ENCODE assay signal across 13 cellular contexts in genomic region chr22:45083659-45084305, GRCh38.
DNase-seq lines count a peak whose midpoint lies in the region; ATAC-seq and TF ChIP-seq lines count a peak whose summit lies in the region.
"Had no signal": no experiment of that assay in that cellular context is flagged by ENCODE, and none has a peak within 500 bp of the region (broad histone marks: within the 10 kb centered on the region; RNA-seq: fewer than 3 reads in every experiment).

No MANE protein-coding gene starts in this region.

- H3K27ac Mint-ChIP-seq in MCF 10A (ENCODE audit: low read depth, unreplicated experiment): no peak overlapping the region
- H3K27ac Mint-ChIP-seq: T-helper 1 cell treated with Interleukin-12 subunit alpha and Interleukin-12 subunit beta and Interleukin-4 antibody, amounts not matched to agents 30 μg/mL and 1 μg/mL, for 36 hours had no signal

- no peaks in the 10 kb centered on the region for H3K4me1 Mint-ChIP-seq in MCF 10A (ENCODE audit: insufficient read depth, unreplicated experiment)

- no peak for TF ChIP-seq RAD21 in SK-N-SH (IDR thresholded peaks at IDR 0.05; ENCODE audit: low read length)

- POLR2A ChIA-PET in MCF 10A (lab: Yijun Ruan, JAX) (interaction anchor here (0.7 to 0.8 kb wide), 3 partner anchors 11 to 80 kb away, joined by 3 to 4 read pairs (median 3); no protein-coding TSS in a partner anchor), SK-N-SH (lab: Yijun Ruan, JAX) (interaction anchor here (0.6 kb wide), 1 partner anchor 197 kb away, joined by 5 read pairs; no protein-coding TSS in a partner anchor)

- no TSS peak for BruUV-seq in MCF 10A (replicated peaks; lab: Mats Ljungman, UMichigan)

- H3K27me3 Mint-ChIP-seq in MCF 10A (ENCODE audit: insufficient read depth, unreplicated experiment): peaks cover 32% of the 10 kb centered on the region

- no peaks in the 10 kb centered on the region for H3K9me3 ChIP-seq in breast epithelium
- no peaks in the 10 kb centered on the region for H3K9me3 ChIP-seq in SK-N-SH
- H3K9me3 ChIP-seq: suprapubic skin had no signal

- no peaks in the 10 kb centered on the region for H3K9me2 ChIP-seq in SK-N-SH

- no peak for TF ChIP-seq EP300 in SK-N-SH (IDR thresholded peaks at IDR 0.05; ENCODE audit: borderline replicate concordance in 1 of 2, low read depth in 1 of 2, low read length in 1 of 2)

- peaks cover 9% of the 10 kb centered on the region for H3F3A ChIP-seq in SK-N-SH (replicated peaks; ENCODE audit: insufficient read depth)

- DNase-seq in MCF 10A (ENCODE audit: unreplicated experiment) (peak; percentile 63), breast epithelium (ENCODE audit: low spot score in 2 of 2) (no peak), SK-N-SH (no peak), fibroblast of villous mesenchyme (ENCODE audit: low read depth) (peak; percentile 30), NCI-H2107 (lab: John Stamatoyannopoulos, UW) (no peak), NOMO-1 (lab: John Stamatoyannopoulos, UW; ENCODE audit: unreplicated experiment in 2 of 2) (no peak), left ventricle myocardium superior (no peak)
- DNase-seq: activated gamma-delta T cell; naive thymus-derived CD4-positive, alpha-beta T cell had no signal

- no peak for TF ChIP-seq POLR2A in breast epithelium (IDR thresholded peaks at IDR 0.05)

- peak overlapping the region; percentile 2; the same call in 1 of the 2 replicates for H3K4me2 ChIP-seq in SK-N-SH
- H3K4me2 ChIP-seq: KMS-11 had no signal

- no peak overlapping the region for H3K9ac ChIP-seq in SK-N-SH
- H3K9ac ChIP-seq: KMS-11 had no signal

- 32% methylated on average over 6 of the region's 6 CpGs for WGBS in SK-N-SH (ENCODE audit: low lambda C conversion rate)

- peaks cover 4% of the 10 kb centered on the region for H3K36me3 Mint-ChIP-seq in MCF 10A (ENCODE audit: insufficient read depth, unreplicated experiment)

- TF ChIP-seq CTCF in MCF 10A (IDR thresholded peaks at IDR 0.05; ENCODE audit: unreplicated experiment) (no peak), breast epithelium (IDR thresholded peaks at IDR 0.05) (no peak), SK-N-SH (IDR thresholded peaks at IDR 0.05) (no peak), fibroblast of villous mesenchyme (IDR thresholded peaks at IDR 0.05; ENCODE audit: insufficient read depth, low read depth, low read length) (no peak)

- H3K4me3 ChIP-seq in breast epithelium (no peak overlapping the region), SK-N-SH (ENCODE audit: low read depth in 2 of 2, low read length in 1 of 2) (no peak overlapping the region), fibroblast of villous mesenchyme (ENCODE audit: low read depth, low read length) (no peak overlapping the region)
- H3K4me3 ChIP-seq: suprapubic skin had no signal

- no peaks in the 10 kb centered on the region; the same call in 1 of the 2 replicates for H4K20me1 ChIP-seq in SK-N-SH (ENCODE audit: insufficient read depth)

- CTCF ChIA-PET in MCF 10A (lab: Yijun Ruan, JAX): interaction anchor here (0.5 to 4.9 kb wide), 11 partner anchors 11 to 263 kb away, joined by 3 to 37 read pairs (median 4); no protein-coding TSS in a partner anchor
- CTCF ChIA-PET in SK-N-SH (lab: Yijun Ruan, JAX): interaction anchor here (1.2 to 3.2 kb wide), 6 partner anchors 12 to 264 kb away, joined by 3 to 15 read pairs (median 6); no protein-coding TSS in a partner anchor

- H3K36me3 ChIP-seq in breast epithelium (no peaks in the 10 kb centered on the region), SK-N-SH (replicated peaks in 1 of 2; ENCODE audit: control insufficient read depth in 1 of 2, insufficient read depth in 2 of 2, low read length in 1 of 2) (no peaks in the 10 kb centered on the region)
- H3K36me3 ChIP-seq: suprapubic skin had no signal

- peaks cover 9% of the 10 kb centered on the region for H3K9me3 Mint-ChIP-seq in MCF 10A (ENCODE audit: unreplicated experiment)

- ATAC-seq in GM21825 (IDR thresholded peaks at IDR 0.05; ENCODE audit: unreplicated experiment): no peak
- no peak for ATAC-seq in left ventricle myocardium superior
- ATAC-seq: naive thymus-derived CD4-positive, alpha-beta T cell had no signal

- no peak overlapping the region for H2AFZ ChIP-seq in SK-N-SH (ENCODE audit: low read depth)

- no peak overlapping the region for H3K27ac ChIP-seq in breast epithelium
- no peak overlapping the region for H3K27ac ChIP-seq in SK-N-SH (ENCODE audit: low read depth in 2 of 2, low read length in 1 of 2)
- H3K27ac ChIP-seq: KMS-11, suprapubic skin had no signal

- peaks cover 0 to 22% of the 10 kb centered on the region in 2 donors for H3K27me3 ChIP-seq in breast epithelium
- H3K27me3 ChIP-seq in SK-N-SH (ENCODE audit: insufficient read depth): no peaks in the 10 kb centered on the region; the same call in 1 of the 2 replicates

- H3K4me1 ChIP-seq in breast epithelium: no peaks in the 10 kb centered on the region
- H3K4me1 ChIP-seq in SK-N-SH (ENCODE audit: control insufficient read depth in 1 of 2, insufficient read depth in 2 of 2, low read depth in 1 of 2, low read length in 1 of 2): 0 out of 4 replicates have a peak, but pooled peaks cover 0 to 8% of the 10 kb centered on the region in 2 experiments
- H3K4me1 ChIP-seq: suprapubic skin had no signal

- intact Hi-C loops in MCF 10A (cut with micrococcal nuclease): loop anchor here (5.0 kb wide), 1 partner anchor 261 kb away; no protein-coding TSS in a partner anchor
- intact Hi-C loops in breast epithelium (cut with DNase I; ENCODE audit: low total_unique reads): no loop called here
- intact Hi-C loops in left ventricle myocardium superior (cut with micrococcal nuclease): no loop called here

- H3K79me2 ChIP-seq in SK-N-SH (ENCODE audit: insufficient read depth): no peaks in the 10 kb centered on the region

- no peak overlapping the region for H3K4me3 Mint-ChIP-seq in MCF 10A (ENCODE audit: unreplicated experiment)
- H3K4me3 Mint-ChIP-seq: naive thymus-derived CD4-positive, alpha-beta T cell; T-helper 1 cell treated with Interleukin-12 subunit alpha and Interleukin-12 subunit beta and Interleukin-4 antibody, amounts not matched to agents 30 μg/mL and 1 μg/mL, for 36 hours had no signal

TF ChIP-seq in SK-N-SH, 30 proteins besides CTCF, POLR2A, EP300 and RAD21 (continues in another document):
- peak; percentile 44; the same call in 1 of the 2 replicates for TF ChIP-seq JUND (IDR thresholded peaks at IDR 0.05)
- TF ChIP-seq, protein P1, sequence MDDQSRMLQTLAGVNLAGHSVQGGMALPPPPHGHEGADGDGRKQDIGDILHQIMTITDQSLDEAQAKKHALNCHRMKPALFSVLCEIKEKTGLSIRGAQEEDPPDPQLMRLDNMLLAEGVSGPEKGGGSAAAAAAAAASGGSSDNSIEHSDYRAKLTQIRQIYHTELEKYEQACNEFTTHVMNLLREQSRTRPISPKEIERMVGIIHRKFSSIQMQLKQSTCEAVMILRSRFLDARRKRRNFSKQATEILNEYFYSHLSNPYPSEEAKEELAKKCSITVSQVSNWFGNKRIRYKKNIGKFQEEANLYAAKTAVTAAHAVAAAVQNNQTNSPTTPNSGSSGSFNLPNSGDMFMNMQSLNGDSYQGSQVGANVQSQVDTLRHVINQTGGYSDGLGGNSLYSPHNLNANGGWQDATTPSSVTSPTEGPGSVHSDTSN (IDR thresholded peaks at IDR 0.05): peak; percentile 21; the same call in 1 of the 2 replicates
- TF ChIP-seq RXRA (IDR thresholded peaks at IDR 0.05; ENCODE audit: borderline replicate concordance, low read depth): no peak
- TF ChIP-seq TCF12 (IDR thresholded peaks at IDR 0.05): peak; percentile 54
- peak; percentile 54; the same call in 1 of the 2 replicates for TF ChIP-seq MAX (IDR thresholded peaks at IDR 0.05; ENCODE audit: low read depth)
- TF ChIP-seq, protein P2, sequence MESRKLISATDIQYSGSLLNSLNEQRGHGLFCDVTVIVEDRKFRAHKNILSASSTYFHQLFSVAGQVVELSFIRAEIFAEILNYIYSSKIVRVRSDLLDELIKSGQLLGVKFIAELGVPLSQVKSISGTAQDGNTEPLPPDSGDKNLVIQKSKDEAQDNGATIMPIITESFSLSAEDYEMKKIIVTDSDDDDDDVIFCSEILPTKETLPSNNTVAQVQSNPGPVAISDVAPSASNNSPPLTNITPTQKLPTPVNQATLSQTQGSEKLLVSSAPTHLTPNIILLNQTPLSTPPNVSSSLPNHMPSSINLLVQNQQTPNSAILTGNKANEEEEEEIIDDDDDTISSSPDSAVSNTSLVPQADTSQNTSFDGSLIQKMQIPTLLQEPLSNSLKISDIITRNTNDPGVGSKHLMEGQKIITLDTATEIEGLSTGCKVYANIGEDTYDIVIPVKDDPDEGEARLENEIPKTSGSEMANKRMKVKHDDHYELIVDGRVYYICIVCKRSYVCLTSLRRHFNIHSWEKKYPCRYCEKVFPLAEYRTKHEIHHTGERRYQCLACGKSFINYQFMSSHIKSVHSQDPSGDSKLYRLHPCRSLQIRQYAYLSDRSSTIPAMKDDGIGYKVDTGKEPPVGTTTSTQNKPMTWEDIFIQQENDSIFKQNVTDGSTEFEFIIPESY (IDR thresholded peaks at IDR 0.05; ENCODE audit: borderline replicate concordance, low read depth): no peak
- no peak for TF ChIP-seq REST (IDR thresholded peaks at IDR 0.05; ENCODE audit: low read depth, low read length)

Comparison
In these comparisons a context has a peak if more than half of its experiments do, and no peak if none do; other contexts are left out.
1. DNase-seq: peak in MCF 10A (single experiment) and fibroblast of villous mesenchyme (single experiment); none in breast epithelium (0 of 2), SK-N-SH (single experiment), NCI-H2107 (single experiment), NOMO-1 (0 of 2) and left ventricle myocardium superior (single experiment).